8 cellular contexts compared by ENCODE assay signal in genomic region chr6:138654715-138655634, GRCh38.
A peak's percentile ranks its signal among the peaks of the same experiment; 100 is the strongest.
DNase-seq lines count a peak whose midpoint lies in the region; ATAC-seq and TF ChIP-seq lines count a peak whose summit lies in the region.
"Had no signal": no experiment of that assay in that cellular context is flagged by ENCODE, and none has a peak within 500 bp of the region (broad histone marks: within the 10 kb centered on the region; RNA-seq: fewer than 3 reads in every experiment).

No MANE protein-coding gene starts in this region.

- intact Hi-C loops in left lung (cut with DNase I): no loop called here
- intact Hi-C loops in posterior vena cava (cut with DNase I): no loop called here

- H4K91ac ChIP-seq in neuronal stem cell (ENCODE audit: low read depth, low read length, poor library complexity): no peak overlapping the region

- no peak overlapping the region for H2AK5ac ChIP-seq in neuronal stem cell (ENCODE audit: low read depth, low read length)

- no peaks in the 10 kb centered on the region for H3K9me3 Mint-ChIP-seq in T-helper 2 cell treated with Interferon-gamma antibody and Interleukin-4, amounts not matched to agents 5 μg/mL and 100 μg/mL, for 36 hours
- H3K9me3 Mint-ChIP-seq: neural crest cell had no signal

- H3K9me3 ChIP-seq in left lung: no peaks in the 10 kb centered on the region
- H3K9me3 ChIP-seq in neuronal stem cell (replicated peaks in 1 of 2; ENCODE audit: control insufficient read depth in 2 of 2, insufficient read depth in 1 of 2, low read depth in 1 of 2, low read length in 2 of 2): no peaks in the 10 kb centered on the region

- peaks cover 21% of the 10 kb centered on the region for H3K27me3 Mint-ChIP-seq in T-helper 2 cell treated with Interferon-gamma antibody and Interleukin-4, amounts not matched to agents 5 μg/mL and 100 μg/mL, for 36 hours (ENCODE audit: low read depth)

- H2BK120ac ChIP-seq in neuronal stem cell (ENCODE audit: low read depth, low read length): no peak overlapping the region

- no peak overlapping the region for H2AFZ ChIP-seq in neuronal stem cell (ENCODE audit: low read length)

- TF ChIP-seq CTCF in left lung (IDR thresholded peaks at IDR 0.05): no peak

- H3K4me2 ChIP-seq in neuronal stem cell (ENCODE audit: insufficient read depth, low read length, poor library complexity, severe bottlenecking): no peak overlapping the region

- H3K36me3 Mint-ChIP-seq in T-helper 2 cell treated with Interferon-gamma antibody and Interleukin-4, amounts not matched to agents 5 μg/mL and 100 μg/mL, for 36 hours (ENCODE audit: low read depth): no peaks in the 10 kb centered on the region

- no peak overlapping the region for H2BK12ac ChIP-seq in neuronal stem cell (ENCODE audit: low read length)

- H3K36me3 ChIP-seq in left lung (no peaks in the 10 kb centered on the region), neuronal stem cell (replicated peaks in 1 of 2; ENCODE audit: control insufficient read depth in 2 of 2, insufficient read depth in 2 of 2, low read length in 2 of 2) (no peaks in the 10 kb centered on the region)

- H3K27ac Mint-ChIP-seq in T-helper 2 cell treated with Interferon-gamma antibody and Interleukin-4, amounts not matched to agents 5 μg/mL and 100 μg/mL, for 36 hours: no peak overlapping the region

- H3K4me3 Mint-ChIP-seq in T-helper 2 cell treated with Interferon-gamma antibody and Interleukin-4, amounts not matched to agents 5 μg/mL and 100 μg/mL, for 36 hours: peak overlapping the region; percentile 63
- H3K4me3 Mint-ChIP-seq: neural crest cell had no signal

- H3K18ac ChIP-seq in neuronal stem cell (ENCODE audit: low read length): no peak overlapping the region

- H3K23ac ChIP-seq in neuronal stem cell (ENCODE audit: low read depth, low read length, poor library complexity): no peak overlapping the region

- no CpG with 5 or more reads among the region's 6 CpGs for WGBS in neuronal stem cell (ENCODE audit: extremely low coverage in 2 of 2, insufficient read length in 2 of 2, insufficient replicate concordance in 1 of 2), 2 donors

- H3K4me1 Mint-ChIP-seq in T-helper 2 cell treated with Interferon-gamma antibody and Interleukin-4, amounts not matched to agents 5 μg/mL and 100 μg/mL, for 36 hours (ENCODE audit: low read depth): peaks cover 15% of the 10 kb centered on the region

- no peak overlapping the region for H4K8ac ChIP-seq in neuronal stem cell (ENCODE audit: low read depth, low read length)

- peak; percentile 90 for ATAC-seq in GM19025 (IDR thresholded peaks at IDR 0.05; ENCODE audit: low read depth, unreplicated experiment)
- ATAC-seq in HG02852 (IDR thresholded peaks at IDR 0.05; ENCODE audit: unreplicated experiment): peak; percentile 100
- ATAC-seq in left lung: peak; percentile 36

- H3K27me3 ChIP-seq in left lung (no peaks in the 10 kb centered on the region), neuronal stem cell (ENCODE audit: control insufficient read depth in 3 of 3, insufficient read depth in 3 of 3, low read depth in 1 of 3, low read length in 3 of 3) (no peaks in the 10 kb centered on the region)

- peak; percentile 53 for DNase-seq in T-helper 2 cell treated with Interferon-gamma antibody and Interleukin-4, amounts not matched to agents 5 μg/mL and 100 μg/mL, for 36 hours (ENCODE audit: low spot score)
- no peak for DNase-seq in left lung
- DNase-seq in neuronal stem cell (ENCODE audit: low spot score): no peak
- DNase-seq in middle frontal gyrus (ENCODE audit: extremely low spot score, low spot score): no peak
- no peak for DNase-seq in posterior vena cava (ENCODE audit: low spot score)

- H2BK5ac ChIP-seq in neuronal stem cell (ENCODE audit: low read length): no peak overlapping the region

- no peak overlapping the region for H3K9ac ChIP-seq in neuronal stem cell (ENCODE audit: low read depth, low read length, poor library complexity)

- no peaks in the 10 kb centered on the region for H3K79me1 ChIP-seq in neuronal stem cell (ENCODE audit: low read depth, low read length)

- H3K27ac ChIP-seq in left lung: no peak overlapping the region
- H3K27ac ChIP-seq in neuronal stem cell (replicated peaks; ENCODE audit: low read length): no peak overlapping the region

- H3K4me3 ChIP-seq in left lung (no peak overlapping the region), neuronal stem cell (ENCODE audit: low read length in 2 of 2) (no peak overlapping the region)

- no peak overlapping the region for H3K14ac ChIP-seq in neuronal stem cell (ENCODE audit: low read length)

- H2BK15ac ChIP-seq in neuronal stem cell (ENCODE audit: low read length): no peak overlapping the region

- no peak overlapping the region for H3K4ac ChIP-seq in neuronal stem cell (ENCODE audit: low read length)

- H3K4me1 ChIP-seq in left lung (no peaks in the 10 kb centered on the region), neuronal stem cell (ENCODE audit: control insufficient read depth in 2 of 2, insufficient read depth in 1 of 2, low read depth in 1 of 2, low read length in 2 of 2) (peaks cover 1 to 2% of the 10 kb centered on the region in 2 donors)

Comparison
In these comparisons a context has a peak if more than half of its experiments do, and no peak if none do; other contexts are left out.
1. ATAC-seq: peak in every context shown above with its lines; median percentile 100 in HG02852; 90 in GM19025; 36 in left lung.